8 cellular contexts compared by ENCODE assay signal in the genomic region with DNA sequence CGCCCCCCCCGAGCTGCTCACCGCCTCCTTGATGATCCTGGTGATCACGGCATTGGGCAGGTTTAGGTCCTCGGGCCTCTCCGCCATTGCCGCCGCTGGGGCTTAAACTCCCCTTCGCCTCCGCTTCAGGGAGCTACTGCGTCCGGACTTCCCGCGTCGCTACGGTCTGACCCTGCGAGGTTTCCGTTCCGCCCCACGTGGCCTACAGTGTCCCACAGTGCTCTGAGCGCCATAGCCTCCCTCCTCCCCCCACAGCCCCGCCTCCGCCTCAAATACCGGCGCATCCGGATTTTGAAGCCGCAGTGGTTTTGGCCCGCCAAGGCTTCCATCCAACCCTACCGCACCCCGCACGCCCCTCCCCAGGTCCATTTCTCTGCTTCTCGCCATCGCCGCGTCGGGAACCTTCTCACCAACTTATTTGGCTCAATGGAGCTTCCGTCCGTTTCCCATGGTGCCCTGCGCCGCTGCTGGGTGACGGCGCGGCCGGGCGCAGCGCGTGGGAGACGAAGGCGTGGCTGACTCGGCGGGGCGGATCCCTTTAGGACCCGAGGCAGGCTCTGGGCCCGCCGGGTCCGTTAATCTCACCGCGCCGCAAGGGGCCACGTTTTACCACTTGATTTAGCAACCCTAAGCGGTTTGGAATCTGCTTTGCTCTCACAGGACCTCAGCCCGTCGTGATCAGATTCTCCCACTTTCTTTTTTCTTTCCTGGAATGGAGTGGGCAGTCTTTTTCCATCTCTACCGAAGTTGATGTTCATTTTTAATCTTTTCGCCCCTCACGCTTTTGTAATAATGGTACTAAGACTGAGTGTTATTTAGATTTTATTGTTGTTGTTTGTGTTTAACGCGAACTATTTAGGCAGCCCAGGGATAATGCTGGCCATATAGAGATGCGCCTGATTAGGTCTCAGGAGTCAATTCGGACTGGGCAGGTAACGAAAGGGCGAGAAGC. TPM values are rescaled to one million over a fixed set of nuclear protein-coding genes. Genes with fewer than 3 reads are reported as not detected.
DNase-seq lines count a peak whose midpoint lies in the region; ATAC-seq lines count a peak whose summit lies in the region.

Gene C9orf43 (plus strand): TSS at position 541 of the 952 bp plus-strand sequence. CDS start 2,747 bp downstream, outside the sequence.
A gene with protein sequence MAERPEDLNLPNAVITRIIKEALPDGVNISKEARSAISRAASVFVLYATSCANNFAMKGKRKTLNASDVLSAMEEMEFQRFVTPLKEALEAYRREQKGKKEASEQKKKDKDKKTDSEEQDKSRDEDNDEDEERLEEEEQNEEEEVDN (minus strand): TSS at position 469 of the 952 bp plus-strand sequence. CDS start 382 bp downstream, at position 87.

- H3K9me3 Mint-ChIP-seq in activated CD4-positive, alpha-beta T cell treated with anti-CD3 and anti-CD28 coated beads, Interleukin-2, amount 10 ng/mL, durations not matched to agents 7 days and 5 days = no peaks in the 10 kb centered on the region

- POLR2A ChIA-PET in activated CD4-positive, alpha-beta T cell treated with anti-CD3 and anti-CD28 coated beads, Interleukin-2, amount 10 ng/mL, durations not matched to agents 7 days and 5 days (lab: Charles Lee) = interaction anchor here (0.6 to 1.6 kb wide), 4 partner anchors 8 to 70 kb away, joined by 3 to 4 read pairs (median 4); partner anchors contain the start of gene HDHD3

- DNase-seq in NCI-H526 (lab: John Stamatoyannopoulos, UW) = peak; percentile 83 to 94
- peak; percentile 94 for DNase-seq in activated CD4-positive, alpha-beta T cell treated with anti-CD3 and anti-CD28 coated beads, Interleukin-2, amount 10 ng/mL, durations not matched to agents 7 days and 5 days
- DNase-seq in dedifferentiated amniotic fluid mesenchymal stem cell (ENCODE audit: extremely low spot score) = peak; percentile 96
- peak; percentile 94 for DNase-seq in left lobe of liver (ENCODE audit: low spot score)
- peak; percentile 96 for DNase-seq in stimulated activated CD4-positive, alpha-beta T cell treated with anti-CD3 and anti-CD28 coated beads, Interleukin-2, amount 100 ng/mL, for 24 hours

- H4K20me1 ChIP-seq in BLaER1 treated with 17β-estradiol and CSF1 and Interleukin-3, amounts not matched to agents 10 nM and 100 nM = peaks cover 0 to 37% (median 0%) of the 10 kb centered on the region in 11 experiments; a peak in 9 of 22 replicates

- H3K27ac ChIP-seq in BLaER1 treated with 17β-estradiol and CSF1 and Interleukin-3, amounts not matched to agents 10 nM and 100 nM = peak within 1 kb of the TSS; percentile 90 to 99 (median 97)

- no peaks in the 10 kb centered on the region for H3K27me3 ChIP-seq in BLaER1 treated with 17β-estradiol and CSF1 and Interleukin-3, amounts not matched to agents 10 nM and 100 nM

- peaks cover 41 to 49% (median 46%) of the 10 kb centered on the region in 10 experiments for H3K4me1 ChIP-seq in BLaER1 treated with 17β-estradiol and CSF1 and Interleukin-3, amounts not matched to agents 10 nM and 100 nM

- CTCF ChIA-PET in activated CD4-positive, alpha-beta T cell treated with anti-CD3 and anti-CD28 coated beads, Interleukin-2, amount 10 ng/mL, durations not matched to agents 7 days and 5 days (lab: Charles Lee) = interaction anchor here (0.7 to 3.2 kb wide), 16 partner anchors 9 to 1191 kb away, joined by 3 to 25 read pairs (median 4); partner anchors contain the start of genes ALAD, CDC26 and PRPF4

- H3K36me3 ChIP-seq in BLaER1 treated with 17β-estradiol and CSF1 and Interleukin-3, amounts not matched to agents 10 nM and 100 nM = peaks cover 21 to 40% (median 26%) of the 10 kb centered on the region in 11 experiments

- peak within 1 kb of the TSS; percentile 81 to 97 (median 87) for H3K4me2 ChIP-seq in BLaER1 treated with 17β-estradiol and CSF1 and Interleukin-3, amounts not matched to agents 10 nM and 100 nM

- peak within 1 kb of the TSS; percentile 98 for H3K27ac Mint-ChIP-seq in activated CD4-positive, alpha-beta T cell treated with anti-CD3 and anti-CD28 coated beads, Interleukin-2, amount 10 ng/mL, durations not matched to agents 7 days and 5 days

- H3K4me3 Mint-ChIP-seq in activated CD4-positive, alpha-beta T cell treated with anti-CD3 and anti-CD28 coated beads, Interleukin-2, amount 10 ng/mL, durations not matched to agents 7 days and 5 days = peak within 1 kb of the TSS; percentile 87

- H3K27me3 Mint-ChIP-seq in activated CD4-positive, alpha-beta T cell treated with anti-CD3 and anti-CD28 coated beads, Interleukin-2, amount 10 ng/mL, durations not matched to agents 7 days and 5 days = no peaks in the 10 kb centered on the region

- H3K4me1 Mint-ChIP-seq in activated CD4-positive, alpha-beta T cell treated with anti-CD3 and anti-CD28 coated beads, Interleukin-2, amount 10 ng/mL, durations not matched to agents 7 days and 5 days = peaks cover 39% of the 10 kb centered on the region

- no peaks in the 10 kb centered on the region for H3K9me3 ChIP-seq in BLaER1 treated with 17β-estradiol and CSF1 and Interleukin-3, amounts not matched to agents 10 nM and 100 nM (replicated peaks in 1 of 11)

- H3K36me3 Mint-ChIP-seq in activated CD4-positive, alpha-beta T cell treated with anti-CD3 and anti-CD28 coated beads, Interleukin-2, amount 10 ng/mL, durations not matched to agents 7 days and 5 days (ENCODE audit: low read depth) = peaks cover 31% of the 10 kb centered on the region

- H3K4me3 ChIP-seq in BLaER1 treated with 17β-estradiol and CSF1 and Interleukin-3, amounts not matched to agents 10 nM and 100 nM = peak within 1 kb of the TSS; percentile 82 to 100 (median 96)

- peak; percentile 82 for ATAC-seq in GM19328 (IDR thresholded peaks at IDR 0.05; ENCODE audit: unreplicated experiment)
- peak; percentile 83 for ATAC-seq in HG03469 (IDR thresholded peaks at IDR 0.05; ENCODE audit: unreplicated experiment)
- ATAC-seq in left lobe of liver = peak; percentile 94

- peak within 1 kb of the TSS; percentile 90 to 99 (median 98) for H3K9ac ChIP-seq in BLaER1 treated with 17β-estradiol and CSF1 and Interleukin-3, amounts not matched to agents 10 nM and 100 nM

RNA-seq across cellular contexts. Expression of gene C9orf43, which starts in this region (rescaled TPM):
- total RNA-seq in activated CD4-positive, alpha-beta T cell treated with anti-CD3 and anti-CD28 coated beads, Interleukin-2, amount 10 ng/mL, durations not matched to agents 7 days and 5 days = under 1 TPM; 0.37 to 0.54 TPM
- 0.96 TPM for total RNA-seq in left lobe of liver

RNA-seq across cellular contexts. Expression of the second gene that starts in this region (rescaled TPM):
- 10 to 100 TPM; 66.6 to 73.1 TPM for total RNA-seq in activated CD4-positive, alpha-beta T cell treated with anti-CD3 and anti-CD28 coated beads, Interleukin-2, amount 10 ng/mL, durations not matched to agents 7 days and 5 days
- total RNA-seq in left lobe of liver = 14.3 TPM

Comparison
In these comparisons a context has a peak if more than half of its experiments do, and no peak if none do; other contexts are left out.
1. Peak in every context shown above with its lines: DNase-seq, ATAC-seq, H3K4me3 ChIP-seq and H3K27ac ChIP-seq.